1 cellular context compared by ENCODE assay signal in the genomic region with DNA sequence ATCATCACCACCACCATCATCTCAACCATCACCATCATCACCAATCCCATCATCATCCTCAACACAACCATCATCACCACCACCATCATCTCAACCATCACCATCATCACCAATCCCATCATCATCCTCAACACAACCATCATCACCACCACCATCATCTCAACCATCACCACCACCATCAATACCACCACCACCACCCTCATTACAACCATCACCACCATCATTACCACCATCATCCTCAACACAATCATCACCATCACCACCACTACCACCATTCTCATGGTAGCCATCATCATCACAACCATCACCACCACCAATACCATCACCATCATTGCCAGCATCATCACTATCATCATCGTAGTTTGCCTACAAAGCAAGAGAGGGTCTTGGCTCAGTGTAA. TPM values are rescaled to one million over a fixed set of nuclear protein-coding genes. Genes with fewer than 3 reads are reported as not detected.
"Had no signal": no experiment of that assay in that cellular context is flagged by ENCODE, and none has a peak within 500 bp of the region (broad histone marks: within the 10 kb centered on the region; RNA-seq: fewer than 3 reads in every experiment).

No MANE protein-coding gene starts in this region.

RNA-seq across cellular contexts. Expression of a gene that starts 14.9 kb away (rescaled TPM):
- total RNA-seq: chondrocyte had no signal
